Comparison of ENCODE assay signal across 20 cellular contexts in the genomic region with DNA sequence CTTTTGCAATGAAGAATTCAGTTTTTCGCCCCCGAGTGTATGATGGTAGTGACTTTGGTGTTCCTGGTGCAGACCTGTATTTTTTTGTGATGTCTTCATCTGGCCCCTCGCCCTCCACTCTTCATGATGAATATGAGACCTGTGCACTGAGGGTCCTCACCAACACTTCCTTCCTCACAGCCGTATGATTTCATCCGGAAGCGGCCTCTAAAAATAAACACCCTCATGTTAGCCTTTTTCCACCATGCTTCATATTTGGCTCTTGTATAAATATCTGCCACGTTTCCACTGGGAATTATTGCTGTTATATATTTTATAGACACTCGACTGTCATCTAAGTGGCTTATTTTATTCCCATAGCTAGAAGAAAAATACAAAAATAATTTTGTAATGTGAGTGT.
"Had no signal": no experiment of that assay in that cellular context is flagged by ENCODE, and none has a peak within 500 bp of the region (broad histone marks: within the 10 kb centered on the region; RNA-seq: fewer than 3 reads in every experiment).

No MANE protein-coding gene starts in this region.

- H3K27ac Mint-ChIP-seq: activated CD4-positive, alpha-beta memory T cell treated with anti-CD3 and anti-CD28 coated beads, Interleukin-2, amount 10 ng/mL, durations not matched to agents 7 days and 5 days; activated naive CD4-positive, alpha-beta T cell treated with anti-CD3 and anti-CD28 coated beads, Interleukin-2, amount 10 ng/mL, durations not matched to agents 7 days and 5 days; neural progenitor cell; progenitor cell of endocrine pancreas; T-helper 1 cell treated with Interleukin-12 subunit alpha and Interleukin-12 subunit beta and Interleukin-4 antibody, amounts not matched to agents 30 μg/mL and 1 μg/mL, for 36 hours had no signal

- H3K4me3 Mint-ChIP-seq: activated CD4-positive, alpha-beta memory T cell treated with anti-CD3 and anti-CD28 coated beads, Interleukin-2, amount 10 ng/mL, durations not matched to agents 7 days and 5 days; activated naive CD4-positive, alpha-beta T cell treated with anti-CD3 and anti-CD28 coated beads, Interleukin-2, amount 10 ng/mL, durations not matched to agents 7 days and 5 days; neural progenitor cell; T-helper 1 cell treated with Interleukin-12 subunit alpha and Interleukin-12 subunit beta and Interleukin-4 antibody, amounts not matched to agents 30 μg/mL and 1 μg/mL, for 36 hours had no signal

- DNase-seq: activated CD4-positive, alpha-beta memory T cell treated with anti-CD3 and anti-CD28 coated beads, Interleukin-2, amount 10 ng/mL, durations not matched to agents 7 days and 5 days; activated CD4-positive, alpha-beta T cell treated with anti-CD3 and anti-CD28 coated beads for 48 hours; activated effector memory CD4-positive, alpha-beta T cell treated with anti-CD3 and anti-CD28 coated beads, Interleukin-2, amount 50 U/mL, for 16 hours; activated naive CD4-positive, alpha-beta T cell treated with anti-CD3 and anti-CD28 coated beads, Interleukin-2, amount 10 ng/mL, durations not matched to agents 7 days and 5 days; activated T-cell treated with anti-CD3 and anti-CD28 coated beads for 4 hours; aorta; brain microvascular endothelial cell; central memory CD4-positive, alpha-beta T cell; colonic mucosa; left colon; lower lobe of right lung; mesendoderm; mucosa of descending colon; stimulated activated CD4-positive, alpha-beta T cell treated with anti-CD3 and anti-CD28 coated beads, Interleukin-4, amount 100 ng/mL, for 24 hours; stimulated activated naive CD8-positive, alpha-beta T cell treated with anti-CD3 and anti-CD28 coated beads, Interleukin-15, Interleukin-2, amounts not matched to agents 100 U/mL and 50 U/mL, for 24 hours had no signal

- H3K4me2 ChIP-seq: neural progenitor cell had no signal

- H3K27me3 ChIP-seq: brain microvascular endothelial cell, colonic mucosa, neural progenitor cell, upper lobe of left lung had no signal

- H3K27ac ChIP-seq: brain microvascular endothelial cell, colonic mucosa, epithelial cell of prostate, lower lobe of right lung, neural progenitor cell, upper lobe of left lung had no signal

- H3K4me1 ChIP-seq: colonic mucosa, lower lobe of right lung, neural progenitor cell had no signal

- H3K4me3 ChIP-seq: colonic mucosa, lower lobe of right lung, mucosa of descending colon, neural progenitor cell, upper lobe of left lung had no signal

- H3K27me3 Mint-ChIP-seq: activated CD4-positive, alpha-beta memory T cell treated with anti-CD3 and anti-CD28 coated beads, Interleukin-2, amount 10 ng/mL, durations not matched to agents 7 days and 5 days; activated naive CD4-positive, alpha-beta T cell treated with anti-CD3 and anti-CD28 coated beads, Interleukin-2, amount 10 ng/mL, durations not matched to agents 7 days and 5 days had no signal

- H3K4me1 Mint-ChIP-seq: activated CD4-positive, alpha-beta memory T cell treated with anti-CD3 and anti-CD28 coated beads, Interleukin-2, amount 10 ng/mL, durations not matched to agents 7 days and 5 days had no signal

- H3K9ac ChIP-seq: neural progenitor cell had no signal

- H3K9me3 ChIP-seq: colonic mucosa, lower lobe of right lung, mucosa of descending colon, upper lobe of left lung had no signal

- H3K36me3 ChIP-seq: brain microvascular endothelial cell, colonic mucosa, lower lobe of right lung, neural progenitor cell, upper lobe of left lung had no signal

- ATAC-seq: left colon; lower lobe of right lung; mucosa of descending colon; stimulated activated naive CD8-positive, alpha-beta T cell treated with anti-CD3 and anti-CD28 coated beads, Interleukin-15, Interleukin-2, amounts not matched to agents 100 U/mL and 50 U/mL, for 24 hours had no signal
